Comparison of ENCODE assay signal across 31 cellular contexts in genomic region chr11:117750357-117750756, GRCh38. TPM values are rescaled to one million over a fixed set of nuclear protein-coding genes. Genes with fewer than 3 reads are reported as not detected.
"Had no signal": no experiment of that assay in that cellular context is flagged by ENCODE, and none has a peak within 500 bp of the region (broad histone marks: within the 10 kb centered on the region; RNA-seq: fewer than 3 reads in every experiment).

No MANE protein-coding gene starts in this region.

- H3K27me3 ChIP-seq: breast epithelium had no signal

- H3K4me3 ChIP-seq: breast epithelium, SK-N-MC had no signal

- H3K36me3 Mint-ChIP-seq: activated CD4-positive, alpha-beta memory T cell treated with anti-CD3 and anti-CD28 coated beads for 36 hours; activated naive CD8-positive, alpha-beta T cell; IgD-negative memory B cell had no signal

- H3K9me3 ChIP-seq: breast epithelium had no signal

- H3K4me1 ChIP-seq: breast epithelium had no signal

- H3K27ac Mint-ChIP-seq: activated CD4-positive, alpha-beta memory T cell treated with anti-CD3 and anti-CD28 coated beads for 36 hours; activated CD4-positive, alpha-beta T cell treated with anti-CD3 and anti-CD28 coated beads, Interleukin-2, amount 10 ng/mL, durations not matched to agents 7 days and 5 days; activated naive CD4-positive, alpha-beta T cell treated with anti-CD3 and anti-CD28 coated beads for 36 hours; activated naive CD8-positive, alpha-beta T cell; activated T-helper 17 cell treated with anti-CD3 and anti-CD28 coated beads, Interleukin-2, amount 50 U/mL, for 72 hours; IgD-negative memory B cell had no signal

- ATAC-seq: activated T-helper 17 cell treated with anti-CD3 and anti-CD28 coated beads, Interleukin-2, amount 50 U/mL, for 72 hours; Panc1; Right ventricle myocardium inferior had no signal

- H3K4me3 Mint-ChIP-seq: activated CD4-positive, alpha-beta memory T cell treated with anti-CD3 and anti-CD28 coated beads for 36 hours; activated CD4-positive, alpha-beta T cell treated with anti-CD3 and anti-CD28 coated beads, Interleukin-2, amount 10 ng/mL, durations not matched to agents 7 days and 5 days; activated naive CD4-positive, alpha-beta T cell treated with anti-CD3 and anti-CD28 coated beads for 36 hours; activated naive CD8-positive, alpha-beta T cell; activated T-helper 17 cell treated with anti-CD3 and anti-CD28 coated beads, Interleukin-2, amount 50 U/mL, for 72 hours; IgD-negative memory B cell had no signal

- H3K9me3 Mint-ChIP-seq: activated CD4-positive, alpha-beta memory T cell treated with anti-CD3 and anti-CD28 coated beads for 36 hours; activated CD4-positive, alpha-beta T cell treated with anti-CD3 and anti-CD28 coated beads, Interleukin-2, amount 10 ng/mL, durations not matched to agents 7 days and 5 days; activated naive CD4-positive, alpha-beta T cell treated with anti-CD3 and anti-CD28 coated beads for 36 hours; activated T-helper 17 cell treated with anti-CD3 and anti-CD28 coated beads, Interleukin-2, amount 50 U/mL, for 72 hours had no signal

- H3K36me3 ChIP-seq: breast epithelium had no signal

- H3K4me1 Mint-ChIP-seq: activated CD4-positive, alpha-beta T cell treated with anti-CD3 and anti-CD28 coated beads, Interleukin-2, amount 10 ng/mL, durations not matched to agents 7 days and 5 days; activated T-helper 17 cell treated with anti-CD3 and anti-CD28 coated beads, Interleukin-2, amount 50 U/mL, for 72 hours; IgD-negative memory B cell had no signal

- DNase-seq: activated CD4-positive, alpha-beta memory T cell treated with anti-CD3 and anti-CD28 coated beads for 36 hours; activated CD4-positive, alpha-beta T cell treated with anti-CD3 and anti-CD28 coated beads, Interleukin-2, amount 10 ng/mL, durations not matched to agents 7 days and 5 days; activated CD4-positive, CD25-positive, alpha-beta regulatory T cell; activated CD8-positive, alpha-beta memory T cell treated with anti-CD3 and anti-CD28 coated beads for 24 hours; activated gamma-delta T cell; activated naive CD4-positive, alpha-beta T cell treated with anti-CD3 and anti-CD28 coated beads for 36 hours; activated T-cell treated with anti-CD3 and anti-CD28 coated beads, Interleukin-2, amount 50 U/mL, for 48 hours; KG1; NCI-H1092; NCI-H1417 treated with DMSO at 0.1 percent for 48 hours; NCI-H1694; NCI-H2029; NCI-H2107; NCI-H2171 treated with DMSO at 0.1 percent for 48 hours; NCI-H345; NCI-H510A; NCI-H526 treated with DMSO at 0.1 percent for 48 hours; NCI-H82; OCI-M1; RPMI8226; T-helper 1 cell had no signal

- H3K27me3 Mint-ChIP-seq: activated CD4-positive, alpha-beta memory T cell treated with anti-CD3 and anti-CD28 coated beads for 36 hours; activated CD4-positive, alpha-beta T cell treated with anti-CD3 and anti-CD28 coated beads, Interleukin-2, amount 10 ng/mL, durations not matched to agents 7 days and 5 days; activated naive CD8-positive, alpha-beta T cell had no signal

- H3K27ac ChIP-seq: breast epithelium, SK-N-MC, VCaP had no signal

RNA-seq across cellular contexts. Expression of gene DSCAML1, which starts 46.7 kb away (rescaled TPM):
- total RNA-seq: LHCN-M2, M059J had no signal
- polyA plus RNA-seq: IgD-negative memory B cell had no signal
